Comparison of ENCODE assay signal across 9 cellular contexts in the genomic region with DNA sequence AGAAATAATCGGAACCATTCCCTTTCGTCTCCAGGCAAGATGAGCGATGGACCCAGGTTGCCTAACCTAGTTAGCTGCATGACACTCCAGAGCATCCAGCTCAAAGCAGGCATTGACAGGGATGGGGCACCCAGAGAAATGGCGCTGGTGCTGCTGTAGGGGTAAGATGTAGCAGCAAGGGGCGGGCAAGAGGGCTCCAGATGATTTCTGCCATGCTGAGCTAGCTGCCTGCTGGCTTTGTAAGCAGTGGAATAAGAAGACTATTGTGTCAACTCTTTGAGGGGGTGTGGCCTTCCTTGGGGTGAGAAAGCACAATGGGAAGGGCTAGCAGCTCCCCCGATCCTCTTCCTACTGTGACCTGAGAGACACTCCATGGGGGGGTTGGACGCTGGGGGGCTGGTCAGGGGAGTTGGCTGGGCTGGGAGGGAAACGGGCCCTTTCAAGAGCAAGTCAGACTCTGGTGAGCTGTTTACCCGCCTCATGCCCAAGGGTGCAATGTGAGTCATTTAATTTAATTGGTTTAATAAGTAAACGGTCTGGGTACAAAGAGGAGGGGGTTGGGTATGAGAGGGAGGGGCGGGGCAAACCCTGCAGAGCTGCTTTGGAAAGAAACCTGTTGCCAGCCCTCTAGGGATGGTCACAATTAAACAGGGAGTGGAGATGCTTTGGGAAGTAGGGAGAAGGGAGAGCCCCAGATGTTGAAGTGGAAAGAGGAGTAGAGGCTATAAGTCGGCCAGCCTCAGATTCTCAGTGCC. TPM values are rescaled to one million over a fixed set of nuclear protein-coding genes. Genes with fewer than 3 reads are reported as not detected.
DNase-seq lines count a peak whose midpoint lies in the region; ATAC-seq, FAIRE-seq and TF ChIP-seq lines count a peak whose summit lies in the region.
"Had no signal": no experiment of that assay in that cellular context is flagged by ENCODE, and none has a peak within 500 bp of the region (broad histone marks: within the 10 kb centered on the region; RNA-seq: fewer than 3 reads in every experiment).

No MANE protein-coding gene starts in this region.

- no peaks in the 10 kb centered on the region for H4K20me1 ChIP-seq in GM23338 (replicated peaks; ENCODE audit: insufficient read depth)

- no peaks in the 10 kb centered on the region; the same call in 1 of the 2 replicates for H3F3A ChIP-seq in GM23338 (replicated peaks; ENCODE audit: low read depth)

- no peak overlapping the region for H2AFZ ChIP-seq in GM23338

- intact Hi-C loops in pancreas (cut with DNase I): no loop called here

- ATAC-seq in GM23338 (peak; percentile 90), foreskin keratinocyte (peak; percentile 66), pancreas (peak; percentile 75 to 91 (median 88))

- H3K9me3 ChIP-seq in pancreas: no peaks in the 10 kb centered on the region

- H3K27me3 ChIP-seq in GM23338 (ENCODE audit: insufficient read depth): no peaks in the 10 kb centered on the region
- no peaks in the 10 kb centered on the region for H3K27me3 ChIP-seq in foreskin keratinocyte
- H3K27me3 ChIP-seq in pancreas: no peaks in the 10 kb centered on the region

- H3K36me3 ChIP-seq in GM23338 (ENCODE audit: insufficient read depth): no peaks in the 10 kb centered on the region
- no peaks in the 10 kb centered on the region for H3K36me3 ChIP-seq in pancreas

- 34 to 41% methylated on average over 12 of the region's 12 CpGs for WGBS in pancreas, 2 donors

- no peak overlapping the region for H3K4me3 Mint-ChIP-seq in GM23338

- peaks cover 27% of the 10 kb centered on the region for H3K4me1 ChIP-seq in GM23338 (ENCODE audit: insufficient read depth)
- H3K4me1 ChIP-seq in foreskin keratinocyte: peaks cover 22% of the 10 kb centered on the region
- no peaks in the 10 kb centered on the region for H3K4me1 ChIP-seq in pancreas

- TF ChIP-seq CTCF in GM23338 (conservative IDR thresholded peaks at IDR 0.05; ENCODE audit: low read depth in 2 of 2): no peak
- TF ChIP-seq CTCF in foreskin keratinocyte (conservative IDR thresholded peaks at IDR 0.05): no peak
- no peak for TF ChIP-seq CTCF in pancreas (IDR thresholded peaks at IDR 0.05)

- H3K27ac ChIP-seq in GM23338 (ENCODE audit: low read depth): peak overlapping the region; percentile 72; the same call in 1 of the 2 replicates
- H3K27ac ChIP-seq in foreskin keratinocyte: peak overlapping the region; percentile 69
- H3K27ac ChIP-seq in pancreas: peak overlapping the region in 3 of 4 donors; percentile 17 to 67 (median 55)

- peaks cover 25% of the 10 kb centered on the region for H3K4me1 Mint-ChIP-seq in GM23338

- DNase-seq in GM23338 (ENCODE audit: low spot score): peak; percentile 58
- peak; percentile 76 for DNase-seq in NCI-H510A (lab: John Stamatoyannopoulos, UW)
- peak in 1 of 2 donors; percentile 38 for DNase-seq in foreskin keratinocyte
- DNase-seq in pancreas: peak in 3 of 6 donors; percentile 10 to 50 (median 38)
- no peak for DNase-seq in SKM-1 (lab: John Stamatoyannopoulos, UW; ENCODE audit: unreplicated experiment)
- no peak for DNase-seq in activated CD8-positive, alpha-beta memory T cell treated with anti-CD3 and anti-CD28 coated beads for 24 hours
- DNase-seq in 8988T: no peak
- DNase-seq in inferior parietal cortex (ENCODE audit: extremely low spot score): no peak

- FAIRE-seq in pancreas (lab: Jason Lieb, UNC): no peak
- FAIRE-seq: GM12892 had no signal

- H3K4me3 ChIP-seq in GM23338: peak overlapping the region; percentile 10; the same call in 1 of the 2 replicates
- H3K4me3 ChIP-seq in pancreas: no peak overlapping the region

- H3K79me2 ChIP-seq in GM23338 (replicated peaks; ENCODE audit: insufficient read depth): no peaks in the 10 kb centered on the region

- peaks cover 5% of the 10 kb centered on the region for H3K27me3 Mint-ChIP-seq in GM23338 (ENCODE audit: insufficient read depth, low read depth, poor library complexity)

- peak overlapping the region; percentile 65 for H3K4me2 ChIP-seq in GM23338

- no peak overlapping the region for H3K27ac Mint-ChIP-seq in GM23338

- H3K36me3 Mint-ChIP-seq in GM23338 (ENCODE audit: low read depth): peaks cover 12% of the 10 kb centered on the region

- peaks cover 11% of the 10 kb centered on the region for H3K9me3 Mint-ChIP-seq in GM23338

- no peaks in the 10 kb centered on the region for H3K9me2 ChIP-seq in GM23338 (ENCODE audit: insufficient read depth)

TF ChIP-seq in GM23338, 12 proteins besides CTCF, POLR2A, EP300 and RAD21 (continues in another document):
- TF ChIP-seq, protein P1, sequence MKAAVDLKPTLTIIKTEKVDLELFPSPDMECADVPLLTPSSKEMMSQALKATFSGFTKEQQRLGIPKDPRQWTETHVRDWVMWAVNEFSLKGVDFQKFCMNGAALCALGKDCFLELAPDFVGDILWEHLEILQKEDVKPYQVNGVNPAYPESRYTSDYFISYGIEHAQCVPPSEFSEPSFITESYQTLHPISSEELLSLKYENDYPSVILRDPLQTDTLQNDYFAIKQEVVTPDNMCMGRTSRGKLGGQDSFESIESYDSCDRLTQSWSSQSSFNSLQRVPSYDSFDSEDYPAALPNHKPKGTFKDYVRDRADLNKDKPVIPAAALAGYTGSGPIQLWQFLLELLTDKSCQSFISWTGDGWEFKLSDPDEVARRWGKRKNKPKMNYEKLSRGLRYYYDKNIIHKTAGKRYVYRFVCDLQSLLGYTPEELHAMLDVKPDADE (IDR thresholded peaks at IDR 0.05): no peak
- TF ChIP-seq STAT1 (IDR thresholded peaks at IDR 0.05; ENCODE audit: unreplicated experiment) (no peak), ZNF114 (CRISPR knock-in tag; IDR thresholded peaks at IDR 0.05) (no peak), EZH2phosphoT487 (IDR thresholded peaks at IDR 0.05; ENCODE audit: unreplicated experiment) (no peak), JUNB (IDR thresholded peaks at IDR 0.05; ENCODE audit: unreplicated experiment) (no peak), POLR2AphosphoS5 (IDR thresholded peaks at IDR 0.05; ENCODE audit: low read depth) (no peak), NANOG (IDR thresholded peaks at IDR 0.05; ENCODE audit: borderline replicate concordance) (no peak), CREB1 (CRISPR knock-in tag; IDR thresholded peaks at IDR 0.05; ENCODE audit: low read depth) (no peak), EZH2 (IDR thresholded peaks at IDR 0.05; ENCODE audit: low read depth, unreplicated experiment) (no peak), ZNF331 (CRISPR knock-in tag; IDR thresholded peaks at IDR 0.05; ENCODE audit: low read depth) (no peak)
- TF ChIP-seq, protein P2, sequence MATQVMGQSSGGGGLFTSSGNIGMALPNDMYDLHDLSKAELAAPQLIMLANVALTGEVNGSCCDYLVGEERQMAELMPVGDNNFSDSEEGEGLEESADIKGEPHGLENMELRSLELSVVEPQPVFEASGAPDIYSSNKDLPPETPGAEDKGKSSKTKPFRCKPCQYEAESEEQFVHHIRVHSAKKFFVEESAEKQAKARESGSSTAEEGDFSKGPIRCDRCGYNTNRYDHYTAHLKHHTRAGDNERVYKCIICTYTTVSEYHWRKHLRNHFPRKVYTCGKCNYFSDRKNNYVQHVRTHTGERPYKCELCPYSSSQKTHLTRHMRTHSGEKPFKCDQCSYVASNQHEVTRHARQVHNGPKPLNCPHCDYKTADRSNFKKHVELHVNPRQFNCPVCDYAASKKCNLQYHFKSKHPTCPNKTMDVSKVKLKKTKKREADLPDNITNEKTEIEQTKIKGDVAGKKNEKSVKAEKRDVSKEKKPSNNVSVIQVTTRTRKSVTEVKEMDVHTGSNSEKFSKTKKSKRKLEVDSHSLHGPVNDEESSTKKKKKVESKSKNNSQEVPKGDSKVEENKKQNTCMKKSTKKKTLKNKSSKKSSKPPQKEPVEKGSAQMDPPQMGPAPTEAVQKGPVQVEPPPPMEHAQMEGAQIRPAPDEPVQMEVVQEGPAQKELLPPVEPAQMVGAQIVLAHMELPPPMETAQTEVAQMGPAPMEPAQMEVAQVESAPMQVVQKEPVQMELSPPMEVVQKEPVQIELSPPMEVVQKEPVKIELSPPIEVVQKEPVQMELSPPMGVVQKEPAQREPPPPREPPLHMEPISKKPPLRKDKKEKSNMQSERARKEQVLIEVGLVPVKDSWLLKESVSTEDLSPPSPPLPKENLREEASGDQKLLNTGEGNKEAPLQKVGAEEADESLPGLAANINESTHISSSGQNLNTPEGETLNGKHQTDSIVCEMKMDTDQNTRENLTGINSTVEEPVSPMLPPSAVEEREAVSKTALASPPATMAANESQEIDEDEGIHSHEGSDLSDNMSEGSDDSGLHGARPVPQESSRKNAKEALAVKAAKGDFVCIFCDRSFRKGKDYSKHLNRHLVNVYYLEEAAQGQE (IDR thresholded peaks at IDR 0.05; ENCODE audit: unreplicated experiment): no peak

RNA-seq across cellular contexts. Expression of a gene that starts 50.5 kb away (rescaled TPM):
- 15.8 and 31.3 TPM in 2 replicates for total RNA-seq in GM23338 (2014; rRNA removed; shearing (Covaris generic))
- polyA plus RNA-seq in GM23338 (2016; fragmentation: Nextera tagmentation; extraction: Ambion mirVana) (2.8 and 3.1 TPM in 2 replicates), foreskin keratinocyte (3.5 and 4.0 TPM in 2 replicates), pancreas (10 to 100 TPM; 13.6 to 14.9 TPM)
- total RNA-seq in foreskin keratinocyte (7.3 and 7.7 TPM in 2 replicates), pancreas (10 to 100 TPM in 1 of 6 donors, 1 to 10 TPM in 5; 3.8 to 19.5 (median 6.0) TPM)

Comparison
In these comparisons a context has a peak if more than half of its experiments do, and no peak if none do; other contexts are left out.
1. DNase-seq: peak in GM23338 (single experiment) and NCI-H510A (single experiment); none in SKM-1 (single experiment), activated CD8-positive, alpha-beta memory T cell treated with anti-CD3 and anti-CD28 coated beads for 24 hours (single experiment), 8988T (single experiment) and inferior parietal cortex (single experiment).
2. Peak in every context shown above with its lines, with median percentiles within 50 percentile points of each other: ATAC-seq and H3K27ac ChIP-seq.